15 cellular contexts compared by ENCODE assay signal in genomic region chr1:201731592-201731991, GRCh38.
DNase-seq lines count a peak whose midpoint lies in the region; ATAC-seq, FAIRE-seq and TF ChIP-seq lines count a peak whose summit lies in the region.
"Had no signal": no experiment of that assay in that cellular context is flagged by ENCODE, and none has a peak within 500 bp of the region (broad histone marks: within the 10 kb centered on the region; RNA-seq: fewer than 3 reads in every experiment).

No MANE protein-coding gene starts in this region.

- H3K27me3 Mint-ChIP-seq in HFFc6 (ENCODE audit: insufficient read depth) (peaks cover 6% of the 10 kb centered on the region), astrocyte (ENCODE audit: low read depth, unreplicated experiment) (no peaks in the 10 kb centered on the region)

- H3K4me1 Mint-ChIP-seq in HFFc6 (ENCODE audit: low read depth): peaks cover 75% of the 10 kb centered on the region
- H3K4me1 Mint-ChIP-seq in astrocyte (ENCODE audit: low read depth, unreplicated experiment): peaks cover 55% of the 10 kb centered on the region
- H3K4me1 Mint-ChIP-seq: stimulated activated naive CD8-positive, alpha-beta T cell treated with anti-CD3 and anti-CD28 coated beads, Interleukin-15, amount 100 ng/mL, for 72 hours had no signal

- intact Hi-C loops in left cardiac atrium (cut with DNase I) (no loop called here), pancreas (cut with DNase I) (no loop called here), transverse colon (cut with DNase I; ENCODE audit: low total_unique reads) (no loop called here)

- H3K36me3 ChIP-seq in astrocyte (ENCODE audit: insufficient read depth, low read length) (peaks cover 13% of the 10 kb centered on the region), pancreas (no peaks in the 10 kb centered on the region), transverse colon (no peaks in the 10 kb centered on the region)
- H3K36me3 ChIP-seq: adrenal gland had no signal

- H3K4me3 Mint-ChIP-seq in HFFc6 (no peak overlapping the region), astrocyte (ENCODE audit: unreplicated experiment) (no peak overlapping the region)
- H3K4me3 Mint-ChIP-seq: naive thymus-derived CD4-positive, alpha-beta T cell; stimulated activated naive CD8-positive, alpha-beta T cell treated with anti-CD3 and anti-CD28 coated beads, Interleukin-15, amount 100 ng/mL, for 72 hours; T-helper 1 cell treated with Interleukin-12 subunit alpha and Interleukin-12 subunit beta and Interleukin-4 antibody, amounts not matched to agents 30 μg/mL and 1 μg/mL, for 36 hours had no signal

- H3K9ac ChIP-seq in astrocyte (ENCODE audit: low read length): peak overlapping the region; percentile 16

- TF ChIP-seq POLR2A in transverse colon (IDR thresholded peaks at IDR 0.05): no peak

- no peak for TF ChIP-seq EP300 in transverse colon (IDR thresholded peaks at IDR 0.05; ENCODE audit: low read depth)

- WGBS in pancreas, 2 donors: 21 to 37% methylated on average over 1 of the region's 1 CpG
- WGBS in transverse colon (ENCODE audit: low coverage in 1 of 2), 2 donors: 75% methylated on average over 1 of the region's 1 CpG; no CpG with 5 or more reads in 1 of the 2 donors

- no peaks in the 10 kb centered on the region for H3K9me3 ChIP-seq in astrocyte (ENCODE audit: insufficient read depth, low read depth, low read length)
- no peaks in the 10 kb centered on the region for H3K9me3 ChIP-seq in pancreas
- H3K9me3 ChIP-seq in transverse colon: no peaks in the 10 kb centered on the region
- H3K9me3 ChIP-seq: adrenal gland had no signal

- H3K4me3 ChIP-seq in astrocyte (ENCODE audit: insufficient read depth, low read depth, low read length) (no peak overlapping the region), pancreas (no peak overlapping the region), transverse colon (no peak overlapping the region)
- H3K4me3 ChIP-seq: adrenal gland had no signal

- no peak for FAIRE-seq in astrocyte (lab: Jason Lieb, UNC)
- no peak for FAIRE-seq in pancreas (lab: Jason Lieb, UNC)
- FAIRE-seq: frontal cortex had no signal

- in situ Hi-C loops in transverse colon (cut with MboI; ENCODE audit: low pct_ligation_motif_present in 1 of 4, low pct_unique_long_range_greater_than_20kb in 1 of 4, low sequenced_read_pairs in 3 of 4): no loop called here

- H3K4me2 ChIP-seq in astrocyte (ENCODE audit: low read length): no peak overlapping the region

- no peak overlapping the region for H2AFZ ChIP-seq in astrocyte (ENCODE audit: low read depth, low read length)

- peaks cover 91% of the 10 kb centered on the region for H3K79me2 ChIP-seq in astrocyte (ENCODE audit: insufficient read depth, low read length)

- DNase-seq in HFFc6 (no peak), astrocyte (ENCODE audit: low read depth) (no peak), left cardiac atrium (no peak), pancreas (no peak), NCI-H1105 (lab: John Stamatoyannopoulos, UW) (no peak), NCI-H2029 (lab: John Stamatoyannopoulos, UW) (no peak), transverse colon (no peak)
- DNase-seq: adrenal gland; naive thymus-derived CD4-positive, alpha-beta T cell; NCI-H1694 treated with DMSO at 0.1 percent for 48 hours; stimulated activated naive CD8-positive, alpha-beta T cell treated with anti-CD3 and anti-CD28 coated beads, Interleukin-15, amount 100 ng/mL, for 72 hours had no signal

- H3K27ac Mint-ChIP-seq in HFFc6 (peak overlapping the region; percentile 45), astrocyte (ENCODE audit: unreplicated experiment) (peak overlapping the region; percentile 63)
- H3K27ac Mint-ChIP-seq: T-helper 1 cell treated with Interleukin-12 subunit alpha and Interleukin-12 subunit beta and Interleukin-4 antibody, amounts not matched to agents 30 μg/mL and 1 μg/mL, for 36 hours had no signal

- peaks cover 69% of the 10 kb centered on the region for H4K20me1 ChIP-seq in astrocyte (ENCODE audit: insufficient read depth, low read length)

- H3K27ac ChIP-seq in astrocyte (ENCODE audit: low read depth, low read length) (peak overlapping the region; percentile 43), pancreas (no peak overlapping the region), transverse colon (no peak overlapping the region)
- H3K27ac ChIP-seq: adrenal gland had no signal

- H3K9me3 Mint-ChIP-seq in HFFc6 (no peaks in the 10 kb centered on the region), astrocyte (ENCODE audit: unreplicated experiment) (peaks cover 2% of the 10 kb centered on the region)
- H3K9me3 Mint-ChIP-seq: naive thymus-derived CD4-positive, alpha-beta T cell; stimulated activated naive CD8-positive, alpha-beta T cell treated with anti-CD3 and anti-CD28 coated beads, Interleukin-15, amount 100 ng/mL, for 72 hours; T-helper 1 cell treated with Interleukin-12 subunit alpha and Interleukin-12 subunit beta and Interleukin-4 antibody, amounts not matched to agents 30 μg/mL and 1 μg/mL, for 36 hours had no signal

- H3K4me1 ChIP-seq in astrocyte (ENCODE audit: insufficient read depth, low read length) (peaks cover 43% of the 10 kb centered on the region), pancreas (no peaks in the 10 kb centered on the region), transverse colon (peaks cover 0 to 21% (median 9%) of the 10 kb centered on the region in 4 donors)

- H3K36me3 Mint-ChIP-seq in HFFc6 (ENCODE audit: low read depth) (peaks cover 34% of the 10 kb centered on the region), astrocyte (ENCODE audit: low read depth, unreplicated experiment) (peaks cover 10% of the 10 kb centered on the region)
- H3K36me3 Mint-ChIP-seq: naive thymus-derived CD4-positive, alpha-beta T cell had no signal

- H3K27me3 ChIP-seq in astrocyte (ENCODE audit: insufficient read depth, low read length) (no peaks in the 10 kb centered on the region), pancreas (no peaks in the 10 kb centered on the region), transverse colon (no peaks in the 10 kb centered on the region)
- H3K27me3 ChIP-seq: adrenal gland had no signal

- TF ChIP-seq CTCF in HFFc6 (IDR thresholded peaks at IDR 0.05) (no peak), astrocyte (IDR thresholded peaks at IDR 0.05; ENCODE audit: insufficient read depth, low read depth, low read length) (no peak), pancreas (IDR thresholded peaks at IDR 0.05) (no peak), transverse colon (IDR thresholded peaks at IDR 0.05) (no peak)

- ATAC-seq in left cardiac atrium (peak; percentile 41 to 91), pancreas (peak; percentile 24 to 55 (median 38)), GM19455 (IDR thresholded peaks at IDR 0.05; ENCODE audit: unreplicated experiment) (no peak)
- ATAC-seq: activated CD4-positive, CD25-positive, alpha-beta regulatory T cell treated with anti-CD3 and anti-CD28 coated beads, Interleukin-2, amount 50 U/mL, for 24 hours; naive thymus-derived CD4-positive, alpha-beta T cell; stimulated activated naive CD8-positive, alpha-beta T cell treated with anti-CD3 and anti-CD28 coated beads, Interleukin-15, amount 100 ng/mL, for 72 hours had no signal
